ENCODE assay signal across 13 cellular contexts in genomic region chr17:38544175-38544838, GRCh38.
"Had no signal": no experiment of that assay in that cellular context is flagged by ENCODE, and none has a peak within 500 bp of the region (broad histone marks: within the 10 kb centered on the region; RNA-seq: fewer than 3 reads in every experiment).

No MANE protein-coding gene starts in this region.

- H3K27ac Mint-ChIP-seq: naive thymus-derived CD4-positive, alpha-beta T cell; nephron progenitor cell had no signal

- H3K36me3 Mint-ChIP-seq: naive thymus-derived CD4-positive, alpha-beta T cell had no signal

- ATAC-seq: heart left ventricle, left lobe of liver had no signal

- H3K36me3 ChIP-seq: heart left ventricle, neutrophil had no signal

- H3K4me1 Mint-ChIP-seq: naive thymus-derived CD4-positive, alpha-beta T cell had no signal

- H3K27ac ChIP-seq: coronary artery, heart left ventricle, neutrophil had no signal

- H3K4me3 Mint-ChIP-seq: naive thymus-derived CD4-positive, alpha-beta T cell; nephron progenitor cell had no signal

- H3K9me3 Mint-ChIP-seq: nephron progenitor cell had no signal

- H3K9me3 ChIP-seq: heart left ventricle, neutrophil had no signal

- H3K4me3 ChIP-seq: coronary artery, heart left ventricle had no signal

- DNase-seq: effector CD4-positive, alpha-beta T cell; hippocampal formation; mammary epithelial cell; naive thymus-derived CD4-positive, alpha-beta T cell; nephron progenitor cell; small intestine; stimulated activated CD4-positive, alpha-beta T cell treated with anti-CD3 and anti-CD28 coated beads, Interleukin-12 subunit alpha, Interleukin-12 subunit beta, amount 100 ng/mL, for 4 hours; stimulated activated naive CD4-positive, alpha-beta T cell treated with Interleukin-2 at 50 U/mL for 16 hours; trophoblast cell had no signal

- H3K4me1 ChIP-seq: heart left ventricle had no signal
